ENCODE assay signal across 2 cellular contexts in the genomic region with DNA sequence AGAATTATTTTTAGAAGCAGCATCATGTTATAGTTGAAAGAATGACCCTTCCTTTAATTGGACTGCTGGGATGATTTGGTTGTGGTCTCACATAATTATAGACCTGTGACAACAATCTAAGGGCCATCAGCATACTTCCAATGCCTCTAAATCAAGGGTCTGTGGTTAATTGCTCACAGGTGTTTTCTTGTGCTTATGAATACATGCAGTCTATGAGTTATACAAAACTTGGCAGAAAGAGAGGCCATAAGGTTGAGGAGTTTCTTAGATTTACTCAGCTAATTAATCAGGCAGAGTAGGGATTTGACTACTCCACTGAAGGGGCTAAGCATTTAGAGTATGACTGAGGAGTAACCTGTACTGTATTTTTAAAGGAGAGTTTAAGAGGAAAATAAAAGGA.
TF ChIP-seq lines count a peak whose summit lies in the region.

No MANE protein-coding gene starts in this region.

TF ChIP-seq in IMR-90, 13 proteins besides CTCF, POLR2A, EP300 and RAD21:
- no peak for TF ChIP-seq MAFK (IDR thresholded peaks at IDR 0.05; ENCODE audit: low read depth, low read length)

TF ChIP-seq in SK-N-SH, 30 proteins besides CTCF, POLR2A, EP300 and RAD21:
- no peak; the same call in 1 of the 2 replicates for TF ChIP-seq FOSL2 (IDR thresholded peaks at IDR 0.05; ENCODE audit: borderline replicate concordance, low read depth)
- TF ChIP-seq, protein P1, sequence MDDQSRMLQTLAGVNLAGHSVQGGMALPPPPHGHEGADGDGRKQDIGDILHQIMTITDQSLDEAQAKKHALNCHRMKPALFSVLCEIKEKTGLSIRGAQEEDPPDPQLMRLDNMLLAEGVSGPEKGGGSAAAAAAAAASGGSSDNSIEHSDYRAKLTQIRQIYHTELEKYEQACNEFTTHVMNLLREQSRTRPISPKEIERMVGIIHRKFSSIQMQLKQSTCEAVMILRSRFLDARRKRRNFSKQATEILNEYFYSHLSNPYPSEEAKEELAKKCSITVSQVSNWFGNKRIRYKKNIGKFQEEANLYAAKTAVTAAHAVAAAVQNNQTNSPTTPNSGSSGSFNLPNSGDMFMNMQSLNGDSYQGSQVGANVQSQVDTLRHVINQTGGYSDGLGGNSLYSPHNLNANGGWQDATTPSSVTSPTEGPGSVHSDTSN (IDR thresholded peaks at IDR 0.05), result peak; percentile 26; the same call in 1 of the 2 replicates
- TF ChIP-seq POLR2AphosphoS5 (IDR thresholded peaks at IDR 0.05; ENCODE audit: low read depth, low read length), result peak; percentile 29; the same call in 1 of the 2 replicates
- TF ChIP-seq RFX5 (IDR thresholded peaks at IDR 0.05; ENCODE audit: low read length), result no peak
- no peak for TF ChIP-seq JUND (IDR thresholded peaks at IDR 0.05)
- TF ChIP-seq MEF2A (IDR thresholded peaks at IDR 0.05; ENCODE audit: borderline replicate concordance, low read depth), result no peak
- TF ChIP-seq YY1 (IDR thresholded peaks at IDR 0.05; ENCODE audit: low read depth), result no peak
- TF ChIP-seq USF2 (IDR thresholded peaks at IDR 0.05; ENCODE audit: borderline replicate concordance, low read depth, low read length), result no peak
- no peak for TF ChIP-seq FOXM1 (IDR thresholded peaks at IDR 0.05; ENCODE audit: low read depth)
- TF ChIP-seq EZH2phosphoT487 (IDR thresholded peaks at IDR 0.05; ENCODE audit: borderline replicate concordance, low read depth), result no peak
- TF ChIP-seq NRF1 (IDR thresholded peaks at IDR 0.05; ENCODE audit: low read depth, low read length), result no peak
- TF ChIP-seq RCOR1 (IDR thresholded peaks at IDR 0.05; ENCODE audit: low read length), result no peak
- no peak for TF ChIP-seq ELF1 (IDR thresholded peaks at IDR 0.05)
- no peak for TF ChIP-seq FOXJ3 (CRISPR knock-in tag; IDR thresholded peaks at IDR 0.05)
- TF ChIP-seq TAF1 (IDR thresholded peaks at IDR 0.05; ENCODE audit: borderline replicate concordance, low read depth, low read length), result no peak
- peak; percentile 80 for TF ChIP-seq TCF12 (IDR thresholded peaks at IDR 0.05)
TF ChIP-seq in SK-N-SH: peak in this region for 3.
